Comparison of ENCODE assay signal across 2 cellular contexts in genomic region chr2:70113396-70114100, GRCh38.
TF ChIP-seq lines count a peak whose summit lies in the region.

No MANE protein-coding gene starts in this region.

TF ChIP-seq in GM23338, 12 proteins besides CTCF, POLR2A, EP300 and RAD21:
- TF ChIP-seq POLR2AphosphoS5 (IDR thresholded peaks at IDR 0.05; ENCODE audit: low read depth) = no peak

TF ChIP-seq in K562, 482 proteins besides CTCF, POLR2A, EP300 and RAD21:
- TF ChIP-seq LEF1 (IDR thresholded peaks at IDR 0.05) (no peak), HLTF (IDR thresholded peaks at IDR 0.05) (no peak), TFE3 (CRISPR knock-in tag; IDR thresholded peaks at IDR 0.05) (no peak), ZZZ3 (IDR thresholded peaks at IDR 0.05) (no peak), SAP30 (IDR thresholded peaks at IDR 0.05; ENCODE audit: borderline replicate concordance, insufficient read depth, low read depth, low read length, poor library complexity, severe bottlenecking) (no peak), TAL1 (IDR thresholded peaks at IDR 0.05) (no peak), SIN3B (IDR thresholded peaks at IDR 0.05; ENCODE audit: low read depth) (no peak), NCOR1 (IDR thresholded peaks at IDR 0.05) (no peak), SMAD4 (CRISPR knock-in tag; conservative IDR thresholded peaks at IDR 0.05) (no peak), NCOA1 (IDR thresholded peaks at IDR 0.05; ENCODE audit: low read depth) (no peak), SETDB1 (IDR thresholded peaks at IDR 0.05; ENCODE audit: low read length) (no peak), EGR1 (conservative IDR thresholded peaks at IDR 0.05) (no peak), RBM17 (IDR thresholded peaks at IDR 0.05; ENCODE audit: borderline replicate concordance, low read depth, low read length) (no peak), BRD9 (IDR thresholded peaks at IDR 0.05; ENCODE audit: low read depth, partially characterized antibody) (no peak), RB1 (IDR thresholded peaks at IDR 0.05; ENCODE audit: low read depth) (no peak), E2F3 (CRISPR knock-in tag; IDR thresholded peaks at IDR 0.05) (no peak), NR2C1 (IDR thresholded peaks at IDR 0.05) (no peak), NR2C1 (tag; IDR thresholded peaks at IDR 0.05) (no peak)
- TF ChIP-seq, protein P1, sequence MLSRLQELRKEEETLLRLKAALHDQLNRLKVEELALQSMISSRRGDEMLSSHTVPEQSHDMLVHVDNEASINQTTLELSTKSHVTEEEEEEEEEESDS (CRISPR knock-in tag; IDR thresholded peaks at IDR 0.05) = no peak
- TF ChIP-seq, protein P2, sequence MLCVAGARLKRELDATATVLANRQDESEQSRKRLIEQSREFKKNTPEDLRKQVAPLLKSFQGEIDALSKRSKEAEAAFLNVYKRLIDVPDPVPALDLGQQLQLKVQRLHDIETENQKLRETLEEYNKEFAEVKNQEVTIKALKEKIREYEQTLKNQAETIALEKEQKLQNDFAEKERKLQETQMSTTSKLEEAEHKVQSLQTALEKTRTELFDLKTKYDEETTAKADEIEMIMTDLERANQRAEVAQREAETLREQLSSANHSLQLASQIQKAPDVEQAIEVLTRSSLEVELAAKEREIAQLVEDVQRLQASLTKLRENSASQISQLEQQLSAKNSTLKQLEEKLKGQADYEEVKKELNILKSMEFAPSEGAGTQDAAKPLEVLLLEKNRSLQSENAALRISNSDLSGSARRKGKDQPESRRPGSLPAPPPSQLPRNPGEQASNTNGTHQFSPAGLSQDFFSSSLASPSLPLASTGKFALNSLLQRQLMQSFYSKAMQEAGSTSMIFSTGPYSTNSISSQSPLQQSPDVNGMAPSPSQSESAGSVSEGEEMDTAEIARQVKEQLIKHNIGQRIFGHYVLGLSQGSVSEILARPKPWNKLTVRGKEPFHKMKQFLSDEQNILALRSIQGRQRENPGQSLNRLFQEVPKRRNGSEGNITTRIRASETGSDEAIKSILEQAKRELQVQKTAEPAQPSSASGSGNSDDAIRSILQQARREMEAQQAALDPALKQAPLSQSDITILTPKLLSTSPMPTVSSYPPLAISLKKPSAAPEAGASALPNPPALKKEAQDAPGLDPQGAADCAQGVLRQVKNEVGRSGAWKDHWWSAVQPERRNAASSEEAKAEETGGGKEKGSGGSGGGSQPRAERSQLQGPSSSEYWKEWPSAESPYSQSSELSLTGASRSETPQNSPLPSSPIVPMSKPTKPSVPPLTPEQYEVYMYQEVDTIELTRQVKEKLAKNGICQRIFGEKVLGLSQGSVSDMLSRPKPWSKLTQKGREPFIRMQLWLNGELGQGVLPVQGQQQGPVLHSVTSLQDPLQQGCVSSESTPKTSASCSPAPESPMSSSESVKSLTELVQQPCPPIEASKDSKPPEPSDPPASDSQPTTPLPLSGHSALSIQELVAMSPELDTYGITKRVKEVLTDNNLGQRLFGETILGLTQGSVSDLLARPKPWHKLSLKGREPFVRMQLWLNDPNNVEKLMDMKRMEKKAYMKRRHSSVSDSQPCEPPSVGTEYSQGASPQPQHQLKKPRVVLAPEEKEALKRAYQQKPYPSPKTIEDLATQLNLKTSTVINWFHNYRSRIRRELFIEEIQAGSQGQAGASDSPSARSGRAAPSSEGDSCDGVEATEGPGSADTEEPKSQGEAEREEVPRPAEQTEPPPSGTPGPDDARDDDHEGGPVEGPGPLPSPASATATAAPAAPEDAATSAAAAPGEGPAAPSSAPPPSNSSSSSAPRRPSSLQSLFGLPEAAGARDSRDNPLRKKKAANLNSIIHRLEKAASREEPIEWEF (CRISPR knock-in tag; IDR thresholded peaks at IDR 0.05) = no peak
TF ChIP-seq in K562: peak in this region for 0.
